ENCODE assay signal across 8 cellular contexts in the genomic region with DNA sequence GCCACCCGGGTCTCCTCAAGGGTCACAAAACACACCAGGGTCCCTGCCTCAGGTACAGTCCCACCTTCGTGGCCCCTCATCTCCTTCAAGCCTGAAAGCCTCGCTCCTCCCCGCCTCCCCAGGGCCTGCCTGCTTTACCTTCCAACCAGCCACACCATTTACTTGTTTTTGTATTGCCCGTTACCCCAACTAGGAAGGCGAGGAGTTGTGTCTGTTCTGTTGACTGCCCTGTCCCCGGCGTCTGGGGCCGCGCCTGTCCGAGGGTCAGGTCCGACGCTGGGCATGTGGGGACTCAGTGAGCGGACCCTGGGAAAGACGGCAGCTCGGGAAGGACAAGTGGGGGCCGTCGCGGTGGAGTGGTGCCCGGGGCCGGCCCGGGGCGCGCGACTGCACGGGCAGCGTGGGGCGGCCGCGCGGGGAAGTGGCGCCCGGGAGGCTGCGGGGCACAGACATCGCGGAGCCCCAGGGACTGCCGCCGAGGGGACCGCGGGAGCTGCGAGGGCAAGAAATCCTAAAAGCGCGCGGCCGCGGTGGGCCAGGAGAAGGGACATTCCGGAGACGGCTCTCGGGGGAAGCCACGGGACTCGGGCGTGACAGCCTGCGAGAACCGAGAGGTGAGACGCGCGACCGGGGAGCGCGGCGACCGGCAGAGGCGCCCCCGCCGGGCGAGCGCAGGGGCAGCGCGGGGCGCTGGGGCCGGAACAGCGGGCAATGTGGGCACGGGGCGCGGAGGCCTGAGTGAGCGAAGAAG. TPM values are rescaled to one million over a fixed set of nuclear protein-coding genes. Genes with fewer than 3 reads are reported as not detected.
A peak's percentile ranks its signal among the peaks of the same experiment; 100 is the strongest.
DNase-seq lines count a peak whose midpoint lies in the region; ATAC-seq and TF ChIP-seq lines count a peak whose summit lies in the region.

No MANE protein-coding gene starts in this region.

- no peak for TF ChIP-seq CTCF in CD4-positive, alpha-beta T cell (IDR thresholded peaks at IDR 0.05)

- H3K27me3 ChIP-seq in CD4-positive, alpha-beta T cell (ENCODE audit: control insufficient read depth, insufficient read depth, low read length) = peaks cover 26% of the 10 kb centered on the region

- H3K36me3 Mint-ChIP-seq in CD4-positive, alpha-beta T cell (ENCODE audit: low read depth) = no peaks in the 10 kb centered on the region

- peak overlapping the region; percentile 94 for H3K4me3 Mint-ChIP-seq in CD4-positive, alpha-beta T cell

- no peak overlapping the region for H3K27ac ChIP-seq in CD4-positive, alpha-beta T cell (ENCODE audit: low read depth, low read length)

- H3K27me3 Mint-ChIP-seq in CD4-positive, alpha-beta T cell = peaks cover 58% of the 10 kb centered on the region

- H3K9me3 ChIP-seq in CD4-positive, alpha-beta T cell (ENCODE audit: control insufficient read depth, low read length) = no peaks in the 10 kb centered on the region

- peak overlapping the region; percentile 39 for H3K27ac Mint-ChIP-seq in CD4-positive, alpha-beta T cell

- intact Hi-C loops in CD4-positive, alpha-beta T cell (cut with DNase I, micrococcal nuclease) = loop anchor here in 1 of 2 experiments (5.0 to 10.0 kb wide), 5 partner anchors 108 to 946 kb away; partner anchors contain the start of genes MBOAT2, ODC1, TAF1B and YWHAQ

- POLR2A ChIA-PET in CD4-positive, alpha-beta T cell (lab: Charles Lee) = no interaction called here

- H3K9me3 Mint-ChIP-seq in CD4-positive, alpha-beta T cell = no peaks in the 10 kb centered on the region

- ATAC-seq in CD4-positive, alpha-beta T cell (ENCODE audit: poor library complexity) = peak; percentile 35
- ATAC-seq in GM18907 (IDR thresholded peaks at IDR 0.05; ENCODE audit: unreplicated experiment) (peak; percentile 48), HG03139 (IDR thresholded peaks at IDR 0.05; ENCODE audit: unreplicated experiment) (peak; percentile 32)
- peak; percentile 56 for ATAC-seq in stimulated activated naive CD8-positive, alpha-beta T cell treated with anti-CD3 and anti-CD28 coated beads, Interleukin-15, Interleukin-2, amounts not matched to agents 100 U/mL and 50 U/mL, for 24 hours

- peaks cover 4% of the 10 kb centered on the region for H3K4me1 Mint-ChIP-seq in CD4-positive, alpha-beta T cell (ENCODE audit: low read depth)

- CTCF ChIA-PET in CD4-positive, alpha-beta T cell (lab: Charles Lee) = no interaction called here

- DNase-seq in CD4-positive, alpha-beta T cell = peak in 6 of 10 experiments; percentile 16 to 44 (median 28)
- DNase-seq in T-helper 1 cell (peak in 4 of 5 donors; percentile 34 to 47 (median 42)), cerebellar cortex (ENCODE audit: low spot score) (peak; percentile 25), medulla oblongata (ENCODE audit: extremely low spot score) (peak; percentile 31), putamen (ENCODE audit: low spot score) (no peak)
- peak; percentile 49 for DNase-seq in stimulated activated naive CD8-positive, alpha-beta T cell treated with anti-CD3 and anti-CD28 coated beads, Interleukin-15, Interleukin-2, amounts not matched to agents 100 U/mL and 50 U/mL, for 24 hours

RNA-seq across cellular contexts. Expression of gene GRHL1, which starts 0.8 kb away (rescaled TPM):
- under 1 TPM; 0.28 to 0.38 TPM for total RNA-seq in CD4-positive, alpha-beta T cell
